In the genomic region with DNA sequence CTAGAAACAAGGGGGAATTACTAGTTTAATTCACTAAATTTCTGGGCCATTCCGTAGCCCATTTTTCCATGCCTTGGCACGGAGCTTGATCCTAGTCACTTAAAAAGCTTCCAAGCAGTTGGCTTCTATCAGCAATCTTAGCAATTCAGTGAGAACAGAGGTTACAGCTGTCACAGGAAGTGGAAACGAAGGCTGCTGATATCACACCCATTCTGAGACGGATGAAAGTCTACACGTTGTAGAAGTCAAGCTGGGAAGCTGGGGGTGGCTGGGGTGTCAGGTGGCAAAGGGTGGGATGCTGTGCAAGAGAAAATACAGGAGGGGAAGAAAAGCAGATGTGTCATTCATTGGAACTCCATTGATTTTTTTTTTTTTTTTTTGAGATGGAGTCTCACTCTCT, we compare ENCODE assay signal across 14 cellular contexts. TPM values are rescaled to one million over a fixed set of nuclear protein-coding genes. Genes with fewer than 3 reads are reported as not detected.
DNase-seq lines count a peak whose midpoint lies in the region; ATAC-seq and TF ChIP-seq lines count a peak whose summit lies in the region.
"Had no signal": no experiment of that assay in that cellular context is flagged by ENCODE, and none has a peak within 500 bp of the region (broad histone marks: within the 10 kb centered on the region; RNA-seq: fewer than 3 reads in every experiment).

No MANE protein-coding gene starts in this region.

- H3K36me3 Mint-ChIP-seq in CD4-positive, CD25-positive, alpha-beta regulatory T cell: no peaks in the 10 kb centered on the region
- H3K36me3 Mint-ChIP-seq in GM23338 (ENCODE audit: low read depth) (no peaks in the 10 kb centered on the region), immature natural killer cell (no peaks in the 10 kb centered on the region)
- no peaks in the 10 kb centered on the region for H3K36me3 Mint-ChIP-seq in activated CD8-positive, alpha-beta T cell treated with anti-CD3 and anti-CD28 coated beads, Interleukin-2, amount 10 ng/mL, durations not matched to agents 7 days and 5 days (ENCODE audit: low read depth)

- H3K27me3 ChIP-seq in CD4-positive, CD25-positive, alpha-beta regulatory T cell (ENCODE audit: control insufficient read depth, insufficient read depth, low read length): peaks cover 9% of the 10 kb centered on the region
- H3K27me3 ChIP-seq in GM23338 (ENCODE audit: insufficient read depth) (peaks cover 6% of the 10 kb centered on the region), upper lobe of right lung (no peaks in the 10 kb centered on the region), ascending aorta (no peaks in the 10 kb centered on the region)
- H3K27me3 ChIP-seq: suprapubic skin had no signal

- H3K79me2 ChIP-seq in GM23338 (replicated peaks; ENCODE audit: insufficient read depth): no peaks in the 10 kb centered on the region

- H3K27ac Mint-ChIP-seq in CD4-positive, CD25-positive, alpha-beta regulatory T cell: peak overlapping the region in 2 of 3 donors; percentile 61 to 76
- H3K27ac Mint-ChIP-seq in GM23338: no peak overlapping the region
- peak overlapping the region; percentile 60 for H3K27ac Mint-ChIP-seq in activated CD8-positive, alpha-beta T cell treated with anti-CD3 and anti-CD28 coated beads, Interleukin-2, amount 10 ng/mL, durations not matched to agents 7 days and 5 days
- peak overlapping the region; percentile 22 to 78 (median 59) for H3K27ac Mint-ChIP-seq in immature natural killer cell

- DNase-seq in CD4-positive, CD25-positive, alpha-beta regulatory T cell: peak in 1 of 3 donors; percentile 52
- DNase-seq in GM23338 (ENCODE audit: low spot score) (no peak), immature natural killer cell (peak; percentile 39 to 44 (median 40)), upper lobe of right lung (no peak), ascending aorta (ENCODE audit: low spot score in 2 of 2) (no peak)
- peak; percentile 47 for DNase-seq in activated CD8-positive, alpha-beta T cell treated with anti-CD3 and anti-CD28 coated beads, Interleukin-2, amount 10 ng/mL, durations not matched to agents 7 days and 5 days
- DNase-seq: activated CD4-positive, CD25-positive, alpha-beta regulatory T cell; activated effector memory CD4-positive, alpha-beta T cell treated with Interleukin-2 at 50 U/mL for 16 hours had no signal

- no peak overlapping the region for H3K27ac ChIP-seq in CD4-positive, CD25-positive, alpha-beta regulatory T cell (ENCODE audit: insufficient read depth, low read length, poor library complexity, severe bottlenecking)
- H3K27ac ChIP-seq in GM23338 (ENCODE audit: low read depth) (no peak overlapping the region), upper lobe of right lung (no peak overlapping the region), ascending aorta (no peak overlapping the region)
- H3K27ac ChIP-seq: BLaER1 treated with 17β-estradiol and CSF1 and Interleukin-3, amounts not matched to agents 10 nM and 100 nM; HL-60; suprapubic skin had no signal

- peaks cover 9% of the 10 kb centered on the region; the same call in 1 of the 2 replicates for H3F3A ChIP-seq in GM23338 (replicated peaks; ENCODE audit: low read depth)

- TF ChIP-seq CTCF in GM23338 (conservative IDR thresholded peaks at IDR 0.05; ENCODE audit: low read depth in 2 of 2): no peak
- TF ChIP-seq CTCF in upper lobe of right lung (IDR thresholded peaks at IDR 0.05): no peak
- no peak for TF ChIP-seq CTCF in ascending aorta (IDR thresholded peaks at IDR 0.05)

- no peaks in the 10 kb centered on the region for H4K20me1 ChIP-seq in GM23338 (replicated peaks; ENCODE audit: insufficient read depth)

- H3K9me2 ChIP-seq in GM23338 (ENCODE audit: insufficient read depth): no peaks in the 10 kb centered on the region

- peak overlapping the region in 2 of 4 donors; percentile 61 to 63 for H3K4me3 Mint-ChIP-seq in CD4-positive, CD25-positive, alpha-beta regulatory T cell
- no peak overlapping the region for H3K4me3 Mint-ChIP-seq in GM23338
- no peak overlapping the region for H3K4me3 Mint-ChIP-seq in activated CD8-positive, alpha-beta T cell treated with anti-CD3 and anti-CD28 coated beads, Interleukin-2, amount 10 ng/mL, durations not matched to agents 7 days and 5 days
- peak overlapping the region; percentile 57 to 79 (median 66) for H3K4me3 Mint-ChIP-seq in immature natural killer cell

- ATAC-seq in CD4-positive, CD25-positive, alpha-beta regulatory T cell (ENCODE audit: low read depth in 2 of 2): peak; percentile 52 to 58
- ATAC-seq in GM23338 (no peak), HG02610 (IDR thresholded peaks at IDR 0.05; ENCODE audit: unreplicated experiment) (no peak), upper lobe of right lung (no peak), GM18870 (IDR thresholded peaks at IDR 0.05; ENCODE audit: unreplicated experiment) (no peak)
- peak; percentile 28 for ATAC-seq in activated CD8-positive, alpha-beta T cell treated with anti-CD3 and anti-CD28 coated beads, Interleukin-2, amount 10 ng/mL, durations not matched to agents 7 days and 5 days

- intact Hi-C loops in upper lobe of right lung (cut with DNase I) (no loop called here), ascending aorta (cut with DNase I) (no loop called here)

- H3K4me3 ChIP-seq in CD4-positive, CD25-positive, alpha-beta regulatory T cell (ENCODE audit: low read depth, low read length): peak overlapping the region; percentile 34
- H3K4me3 ChIP-seq in GM23338 (no peak overlapping the region), upper lobe of right lung (no peak overlapping the region), ascending aorta (no peak overlapping the region)
- H3K4me3 ChIP-seq: BLaER1 treated with 17β-estradiol and CSF1 and Interleukin-3, amounts not matched to agents 10 nM and 100 nM; suprapubic skin had no signal

- H3K4me1 ChIP-seq in CD4-positive, CD25-positive, alpha-beta regulatory T cell (ENCODE audit: control insufficient read depth, insufficient read depth, low read length, poor library complexity, severe bottlenecking): peaks cover 22% of the 10 kb centered on the region
- H3K4me1 ChIP-seq in GM23338 (ENCODE audit: insufficient read depth) (peaks cover 14% of the 10 kb centered on the region), upper lobe of right lung (peaks cover 8% of the 10 kb centered on the region), ascending aorta (peaks cover 0 to 5% of the 10 kb centered on the region in 2 donors)

- peak overlapping the region; percentile 91; the same call in 1 of the 2 replicates for H2AFZ ChIP-seq in GM23338

- CTCF ChIA-PET in activated CD8-positive, alpha-beta T cell treated with anti-CD3 and anti-CD28 coated beads, Interleukin-2, amount 10 ng/mL, durations not matched to agents 7 days and 5 days (lab: Charles Lee): interaction anchor here (0.8 to 2.4 kb wide), 4 partner anchors 22 to 79 kb away, joined by 3 to 12 read pairs (median 4); no protein-coding TSS in a partner anchor

- no peaks in the 10 kb centered on the region for H3K36me3 ChIP-seq in CD4-positive, CD25-positive, alpha-beta regulatory T cell (ENCODE audit: control insufficient read depth, insufficient read depth, low read length)
- no peaks in the 10 kb centered on the region for H3K36me3 ChIP-seq in GM23338 (ENCODE audit: insufficient read depth)
- no peaks in the 10 kb centered on the region for H3K36me3 ChIP-seq in upper lobe of right lung
- H3K36me3 ChIP-seq in ascending aorta: no peaks in the 10 kb centered on the region
- H3K36me3 ChIP-seq: BLaER1 treated with 17β-estradiol and CSF1 and Interleukin-3, amounts not matched to agents 10 nM and 100 nM; suprapubic skin had no signal

- no peaks in the 10 kb centered on the region for H3K9me3 Mint-ChIP-seq in CD4-positive, CD25-positive, alpha-beta regulatory T cell
- H3K9me3 Mint-ChIP-seq in GM23338: no peaks in the 10 kb centered on the region
- H3K9me3 Mint-ChIP-seq in activated CD8-positive, alpha-beta T cell treated with anti-CD3 and anti-CD28 coated beads, Interleukin-2, amount 10 ng/mL, durations not matched to agents 7 days and 5 days (ENCODE audit: insufficient read depth): no peaks in the 10 kb centered on the region
- H3K9me3 Mint-ChIP-seq in immature natural killer cell: no peaks in the 10 kb centered on the region
- H3K9me3 Mint-ChIP-seq: H9 had no signal

- H3K4me1 Mint-ChIP-seq in CD4-positive, CD25-positive, alpha-beta regulatory T cell: peaks cover 11 to 31% (median 17%) of the 10 kb centered on the region in 4 donors
- H3K4me1 Mint-ChIP-seq in GM23338 (peaks cover 17% of the 10 kb centered on the region), immature natural killer cell (peaks cover 34 to 39% of the 10 kb centered on the region in 2 donors)
- peaks cover 31% of the 10 kb centered on the region for H3K4me1 Mint-ChIP-seq in activated CD8-positive, alpha-beta T cell treated with anti-CD3 and anti-CD28 coated beads, Interleukin-2, amount 10 ng/mL, durations not matched to agents 7 days and 5 days (ENCODE audit: low read depth)

- H3K9me3 ChIP-seq in CD4-positive, CD25-positive, alpha-beta regulatory T cell (ENCODE audit: control insufficient read depth in 2 of 2, low read length in 2 of 2): no peaks in the 10 kb centered on the region
- H3K9me3 ChIP-seq in upper lobe of right lung: no peaks in the 10 kb centered on the region
- H3K9me3 ChIP-seq in ascending aorta: no peaks in the 10 kb centered on the region
- H3K9me3 ChIP-seq: suprapubic skin had no signal

- no peak overlapping the region for H3K4me2 ChIP-seq in GM23338

- POLR2A ChIA-PET in activated CD8-positive, alpha-beta T cell treated with anti-CD3 and anti-CD28 coated beads, Interleukin-2, amount 10 ng/mL, durations not matched to agents 7 days and 5 days (lab: Charles Lee): interaction anchor here (0.8 to 1.4 kb wide), 2 partner anchors 11 to 71 kb away, joined by 3 read pairs; no protein-coding TSS in a partner anchor

- peaks cover 20% of the 10 kb centered on the region for H3K27me3 Mint-ChIP-seq in CD4-positive, CD25-positive, alpha-beta regulatory T cell
- H3K27me3 Mint-ChIP-seq in GM23338 (ENCODE audit: insufficient read depth, low read depth, poor library complexity): peaks cover 9% of the 10 kb centered on the region
- H3K27me3 Mint-ChIP-seq in activated CD8-positive, alpha-beta T cell treated with anti-CD3 and anti-CD28 coated beads, Interleukin-2, amount 10 ng/mL, durations not matched to agents 7 days and 5 days (ENCODE audit: low read depth): peaks cover 7% of the 10 kb centered on the region
- peaks cover 3 to 4% (median 4%) of the 10 kb centered on the region in 3 donors for H3K27me3 Mint-ChIP-seq in immature natural killer cell (ENCODE audit: low read depth in 3 of 3)

RNA-seq across cellular contexts. Expression of a gene that starts 11.8 kb away (rescaled TPM):
- total RNA-seq in CD4-positive, CD25-positive, alpha-beta regulatory T cell: 44.9 TPM
- 100 to 1,000 TPM; 167 to 242 (median 197) TPM for polyA plus RNA-seq in CD4-positive, CD25-positive, alpha-beta regulatory T cell
- total RNA-seq in GM23338 (2014; rRNA removed; shearing (Covaris generic)): 227 and 271 TPM in 2 replicates
- polyA plus RNA-seq in GM23338 (2016; fragmentation: Nextera tagmentation; extraction: Ambion mirVana) (1,567 and 1,890 TPM in 2 replicates), immature natural killer cell (100 to 1,000 TPM; 135 to 156 (median 138) TPM)
- 100 to 1,000 TPM; 740 to 781 TPM for total RNA-seq in activated CD8-positive, alpha-beta T cell treated with anti-CD3 and anti-CD28 coated beads, Interleukin-2, amount 10 ng/mL, durations not matched to agents 7 days and 5 days
- total RNA-seq in upper lobe of right lung (42.5 TPM), ascending aorta (16.8 TPM)

RNA-seq across cellular contexts. Expression of a gene that starts 42.5 kb away (rescaled TPM):
- 1.6 TPM for total RNA-seq in CD4-positive, CD25-positive, alpha-beta regulatory T cell
- polyA plus RNA-seq in CD4-positive, CD25-positive, alpha-beta regulatory T cell: under 1 TPM in 2 of 4 donors, not detected in 2; 0.24 to 0.42 TPM
- total RNA-seq in GM23338 (2014; rRNA removed; shearing (Covaris generic)): 5.2 and 5.5 TPM in 2 replicates
- 4.0 and 4.2 TPM in 2 replicates for polyA plus RNA-seq in GM23338 (2016; fragmentation: Nextera tagmentation; extraction: Ambion mirVana)
- 1 to 10 TPM; 3.2 to 3.3 TPM for total RNA-seq in activated CD8-positive, alpha-beta T cell treated with anti-CD3 and anti-CD28 coated beads, Interleukin-2, amount 10 ng/mL, durations not matched to agents 7 days and 5 days
- polyA plus RNA-seq in immature natural killer cell: under 1 TPM in 2 of 3 donors, not detected in 1; 0.32 to 0.35 TPM
- total RNA-seq in upper lobe of right lung: 10.8 TPM
- 6.9 TPM for total RNA-seq in ascending aorta

RNA-seq across cellular contexts. Expression of a gene that starts 58.7 kb away (rescaled TPM):
- total RNA-seq in CD4-positive, CD25-positive, alpha-beta regulatory T cell: not detected
- polyA plus RNA-seq in CD4-positive, CD25-positive, alpha-beta regulatory T cell: under 1 TPM in 3 of 4 donors, not detected in 1; 0.15 to 0.26 (median 0.20) TPM
- total RNA-seq in GM23338 (2014; rRNA removed; shearing (Covaris generic)): 20.9 and 24.1 TPM in 2 replicates
- 21.2 and 21.9 TPM in 2 replicates for polyA plus RNA-seq in GM23338 (2016; fragmentation: Nextera tagmentation; extraction: Ambion mirVana)
- 1 to 10 TPM; 7.8 to 9.1 TPM for total RNA-seq in activated CD8-positive, alpha-beta T cell treated with anti-CD3 and anti-CD28 coated beads, Interleukin-2, amount 10 ng/mL, durations not matched to agents 7 days and 5 days
- polyA plus RNA-seq in immature natural killer cell: under 1 TPM in 2 of 3 donors, not detected in 1; 0.31 to 0.37 TPM
- total RNA-seq in upper lobe of right lung: not detected
- not detected for total RNA-seq in ascending aorta

Comparison
In these comparisons a context has a peak if more than half of its experiments do, and no peak if none do; other contexts are left out.
1. ATAC-seq: peak in CD4-positive, CD25-positive, alpha-beta regulatory T cell (2 of 2) and activated CD8-positive, alpha-beta T cell treated with anti-CD3 and anti-CD28 coated beads, Interleukin-2, amount 10 ng/mL, durations not matched to agents 7 days and 5 days (single experiment); none in GM23338 (single experiment), HG02610 (single experiment), upper lobe of right lung (single experiment) and GM18870 (single experiment).
2. DNase-seq: peak in activated CD8-positive, alpha-beta T cell treated with anti-CD3 and anti-CD28 coated beads, Interleukin-2, amount 10 ng/mL, durations not matched to agents 7 days and 5 days (single experiment) and immature natural killer cell (3 of 3); none in GM23338 (single experiment), upper lobe of right lung (single experiment) and ascending aorta (0 of 2).
3. H3K4me3 Mint-ChIP-seq: peak in immature natural killer cell (5 of 5); none in GM23338 (single experiment) and activated CD8-positive, alpha-beta T cell treated with anti-CD3 and anti-CD28 coated beads, Interleukin-2, amount 10 ng/mL, durations not matched to agents 7 days and 5 days (single experiment).